Comparison of ENCODE assay signal across 8 cellular contexts in genomic region chr3:173371848-173372487, GRCh38. TPM values are rescaled to one million over a fixed set of nuclear protein-coding genes. Genes with fewer than 3 reads are reported as not detected.
DNase-seq lines count a peak whose midpoint lies in the region; FAIRE-seq and TF ChIP-seq lines count a peak whose summit lies in the region.

No MANE protein-coding gene starts in this region.

- H3K56ac ChIP-seq in H9 (ENCODE audit: insufficient read length, low read depth, low read length) = no peak overlapping the region

- no peak overlapping the region for H3K4me3 Mint-ChIP-seq in H9

- no peaks in the 10 kb centered on the region; the same call in 1 of the 2 replicates for H3K4me1 ChIP-seq in H9 (ENCODE audit: insufficient read depth, low read length)
- H3K4me1 ChIP-seq in effector memory CD4-positive, alpha-beta T cell (ENCODE audit: control insufficient read depth, insufficient read depth, low read length, poor library complexity, severe bottlenecking) = no peaks in the 10 kb centered on the region

- peaks cover 8% of the 10 kb centered on the region in 2 experiments for H3K4me1 Mint-ChIP-seq in H9

- H3K27me3 ChIP-seq in H9 (ENCODE audit: insufficient read depth, low read length) = no peaks in the 10 kb centered on the region
- no peaks in the 10 kb centered on the region for H3K27me3 ChIP-seq in effector memory CD4-positive, alpha-beta T cell (replicated peaks; ENCODE audit: control insufficient read depth, insufficient read depth, low read length, poor library complexity, severe bottlenecking)

- H4K5ac ChIP-seq in H9 (ENCODE audit: insufficient read length, low read depth, low read length) = no peak overlapping the region

- H3K36me3 Mint-ChIP-seq in H9 (ENCODE audit: insufficient read depth in 1 of 3, low read depth in 3 of 3) = no peaks in the 10 kb centered on the region; a peak in 1 of 7 replicates

- no peak overlapping the region for H2BK12ac ChIP-seq in H9 (ENCODE audit: insufficient read length, low read depth, low read length)

- no peaks in the 10 kb centered on the region for H4K20me1 ChIP-seq in H9 (ENCODE audit: control insufficient read depth, insufficient read depth, insufficient read length)

- no peaks in the 10 kb centered on the region for H3K27me3 Mint-ChIP-seq in H9 (ENCODE audit: low read depth)

- H3K14ac ChIP-seq in H9 (ENCODE audit: insufficient read depth, low read length) = no peak overlapping the region

- peak; percentile 16 for FAIRE-seq in RCC 7860 (lab: Jason Lieb, UNC)

- no peak overlapping the region for H3K4me3 ChIP-seq in effector memory CD4-positive, alpha-beta T cell (ENCODE audit: insufficient read depth, low read depth, low read length, poor library complexity, severe bottlenecking)

- no peaks in the 10 kb centered on the region for H3K79me1 ChIP-seq in H9 (ENCODE audit: insufficient read depth, low read depth, low read length, poor library complexity, severe bottlenecking)

- no peaks in the 10 kb centered on the region for H3K36me3 ChIP-seq in effector memory CD4-positive, alpha-beta T cell (ENCODE audit: control insufficient read depth, insufficient read depth, low read length)

- H3K4me2 ChIP-seq in H9 (ENCODE audit: insufficient read depth, insufficient read length, low read length) = no peak overlapping the region

- H2AK5ac ChIP-seq in H9 (ENCODE audit: insufficient read length, low read length) = no peak overlapping the region

- TF ChIP-seq CTCF in H9 (conservative IDR thresholded peaks at IDR 0.05) = peak; percentile 75

- H3T11ph ChIP-seq in H9 (ENCODE audit: low read length) = no peak overlapping the region

- no peak overlapping the region for H3K27ac ChIP-seq in H9 (ENCODE audit: insufficient read length, low read depth, low read length)
- H3K27ac ChIP-seq in effector memory CD4-positive, alpha-beta T cell (ENCODE audit: insufficient read depth, low read length, poor library complexity, severe bottlenecking) = no peak overlapping the region

- H3K23me2 ChIP-seq in H9 (ENCODE audit: insufficient read length, low read depth, low read length, poor library complexity, severe bottlenecking) = no peaks in the 10 kb centered on the region

- DNase-seq in AML-193 (lab: John Stamatoyannopoulos, UW) (peak; percentile 16 to 44), H9 (peak; percentile 35), RCC 7860 (ENCODE audit: low spot score) (peak; percentile 33), fibroblast of peridontal ligament (ENCODE audit: extremely low read depth) (peak; percentile 67), pons (ENCODE audit: low spot score) (peak; percentile 66), islet precursor cell (no peak)
- DNase-seq in effector CD4-positive, alpha-beta T cell = no peak
- DNase-seq in effector memory CD4-positive, alpha-beta T cell = no peak

- peak overlapping the region; percentile 23 for H2AFZ ChIP-seq in H9 (ENCODE audit: low read length)

- no peak overlapping the region for H2BK20ac ChIP-seq in H9 (ENCODE audit: low read depth, low read length, poor library complexity, severe bottlenecking)

- H3K9ac ChIP-seq in H9 (ENCODE audit: extremely low read depth, insufficient read length, low read length) = no peak overlapping the region

- no peak overlapping the region for H4K91ac ChIP-seq in H9 (ENCODE audit: insufficient read length, low read depth, low read length)

- H2BK5ac ChIP-seq in H9 (ENCODE audit: insufficient read length, low read length) = no peak overlapping the region

- WGBS in H9 (ENCODE audit: extremely low coverage, insufficient read length, low lambda C conversion rate) = no CpG with 5 or more reads among the region's 3 CpGs

- no peaks in the 10 kb centered on the region; a peak in 1 of 5 replicates for H3K9me3 Mint-ChIP-seq in H9

- no peak overlapping the region for H2BK120ac ChIP-seq in H9 (ENCODE audit: low read depth, low read length, poor library complexity, severe bottlenecking)

- no peak overlapping the region for H3K18ac ChIP-seq in H9 (ENCODE audit: insufficient read length, low read depth, low read length)

- H2BK15ac ChIP-seq in H9 (ENCODE audit: low read depth, low read length) = no peak overlapping the region

- no peaks in the 10 kb centered on the region for H3K9me3 ChIP-seq in H9 (ENCODE audit: control insufficient read depth, low read depth, low read length)
- H3K9me3 ChIP-seq in effector memory CD4-positive, alpha-beta T cell (ENCODE audit: control insufficient read depth, low read length) = no peaks in the 10 kb centered on the region

- no peak overlapping the region for H3K27ac Mint-ChIP-seq in H9

- H4K8ac ChIP-seq in H9 (replicated peaks; ENCODE audit: insufficient read length, low read depth, low read length) = no peak overlapping the region

- H3K79me2 ChIP-seq in H9 (ENCODE audit: insufficient read depth, low read length) = no peaks in the 10 kb centered on the region

- H3K23ac ChIP-seq in H9 (ENCODE audit: insufficient read length, low read depth, low read length) = no peak overlapping the region

- H3K4ac ChIP-seq in H9 (ENCODE audit: low read depth, low read length) = no peak overlapping the region

RNA-seq across cellular contexts. Expression of gene NLGN1, which starts 25.6 kb away (rescaled TPM):
- 5.2 and 5.5 TPM in 2 replicates for total RNA-seq in H9 (2021)

Comparison
In these comparisons a context has a peak if more than half of its experiments do, and no peak if none do; other contexts are left out.
1. DNase-seq: peak in AML-193 (2 of 2), H9 (single experiment), RCC 7860 (single experiment), fibroblast of peridontal ligament (single experiment) and pons (single experiment); none in effector CD4-positive, alpha-beta T cell (single experiment), islet precursor cell (single experiment) and effector memory CD4-positive, alpha-beta T cell (0 of 3).